24 cellular contexts compared by ENCODE assay signal in the genomic region with DNA sequence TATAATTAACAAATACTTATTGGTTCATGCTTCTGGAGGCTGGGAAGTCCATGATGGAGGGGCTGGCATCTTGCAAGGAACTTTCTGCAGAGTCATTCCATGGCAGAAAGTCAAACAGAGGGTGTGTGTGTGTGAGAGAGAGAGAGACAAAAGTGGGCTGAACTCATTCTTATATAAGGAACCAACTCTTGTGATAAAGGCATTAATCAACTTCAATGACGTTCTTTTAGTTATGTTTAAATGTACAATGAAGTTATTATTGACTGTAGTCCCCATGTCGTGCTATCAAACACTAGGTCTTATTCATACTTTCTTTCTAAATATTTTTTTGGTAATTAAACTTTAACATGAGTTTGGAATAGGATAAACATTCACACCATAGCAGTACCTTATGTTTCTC.
"Had no signal": no experiment of that assay in that cellular context is flagged by ENCODE, and none has a peak within 500 bp of the region (broad histone marks: within the 10 kb centered on the region; RNA-seq: fewer than 3 reads in every experiment).

No MANE protein-coding gene starts in this region.

- H3K4me1 ChIP-seq: breast epithelium, esophagus squamous epithelium, heart left ventricle, right atrium auricular region, spleen, tibial nerve had no signal

- H3K27ac ChIP-seq: breast epithelium, epithelial cell of prostate, esophagus squamous epithelium, heart left ventricle, right atrium auricular region, spleen, tibial nerve had no signal

- ATAC-seq: activated CD8-positive, alpha-beta T cell treated with anti-CD3 and anti-CD28 coated beads for 36 hours; activated naive CD4-positive, alpha-beta T cell treated with anti-CD3 and anti-CD28 coated beads, Interleukin-2, amount 50 U/mL, for 72 hours; activated T-cell treated with anti-CD3 and anti-CD28 coated beads, Interleukin-2, amount 50 U/mL, for 4 hours; activated T-helper 17 cell treated with anti-CD3 and anti-CD28 coated beads, Interleukin-2, amount 50 U/mL, for 72 hours; heart left ventricle; left lobe of liver; natural killer cell; T-helper 17 cell had no signal

- H3K27me3 ChIP-seq: breast epithelium, esophagus squamous epithelium, heart left ventricle, right atrium auricular region, spleen, tibial nerve had no signal

- H3K9me3 ChIP-seq: breast epithelium, esophagus squamous epithelium, heart left ventricle, right atrium auricular region, tibial nerve had no signal

- H3K4me3 ChIP-seq: breast epithelium, esophagus squamous epithelium, heart left ventricle, lung, right atrium auricular region, spleen, tibial nerve had no signal

- DNase-seq: activated CD4-positive, alpha-beta T cell treated with anti-CD3 and anti-CD28 coated beads for 1 hour; activated CD4-positive, alpha-beta T cell treated with anti-CD3 and anti-CD28 coated beads, Interleukin-2, amount 10 ng/mL, durations not matched to agents 7 days and 5 days; activated CD8-positive, alpha-beta T cell treated with anti-CD3 and anti-CD28 coated beads for 36 hours; activated T-cell treated with anti-CD3 and anti-CD28 coated beads, Interleukin-2, amount 50 U/mL, for 4 hours; central memory CD4-positive, alpha-beta T cell; esophagus squamous epithelium; foreskin fibroblast; heart left ventricle; hypothalamus; immature natural killer cell; mesendoderm; natural killer cell; spleen; stimulated activated naive CD4-positive, alpha-beta T cell; T-helper 17 cell; T1000 had no signal

- H3K36me3 ChIP-seq: breast epithelium, esophagus squamous epithelium, heart left ventricle, right atrium auricular region, spleen, tibial nerve had no signal
